ENCODE assay signal across 1 cellular context in genomic region chr3:184291044-184291737, GRCh38.
TF ChIP-seq lines count a peak whose summit lies in the region.

No MANE protein-coding gene starts in this region.

TF ChIP-seq in HepG2, 621 proteins besides CTCF, POLR2A, EP300 and RAD21 (continued from another document):
- TF ChIP-seq PATZ1 (CRISPR knock-in tag; IDR thresholded peaks at IDR 0.05) (no peak), ZNF883 (CRISPR knock-in tag; IDR thresholded peaks at IDR 0.05; ENCODE audit: not compliant biosample characterization) (no peak)
